12 cellular contexts compared by ENCODE assay signal in genomic region chr6:139164001-139164400, GRCh38. TPM values are rescaled to one million over a fixed set of nuclear protein-coding genes. Genes with fewer than 3 reads are reported as not detected.
A peak's percentile ranks its signal among the peaks of the same experiment; 100 is the strongest.
DNase-seq lines count a peak whose midpoint lies in the region; ATAC-seq, FAIRE-seq and TF ChIP-seq lines count a peak whose summit lies in the region.
"Had no signal": no experiment of that assay in that cellular context is flagged by ENCODE, and none has a peak within 500 bp of the region (broad histone marks: within the 10 kb centered on the region; RNA-seq: fewer than 3 reads in every experiment).

No MANE protein-coding gene starts in this region.

- H3K4me3 Mint-ChIP-seq in activated T-helper 2 cell treated with anti-CD3 and anti-CD28 coated beads, Interferon-gamma antibody, Interleukin-2, Interleukin-4, amounts not matched to agents 10 μg/mL and 5 μg/mL and 100 μg/mL, durations not matched to agents 14 hours and 24 hours and 36 hours (ENCODE audit: low read depth) = no peak overlapping the region

- H3K27ac ChIP-seq in mesendoderm (ENCODE audit: low read depth, low read length) = no peak overlapping the region
- no peak overlapping the region for H3K27ac ChIP-seq in pancreas
- H3K27ac ChIP-seq: SJSA1 had no signal

- ATAC-seq in pancreas = no peak

- peaks cover 64% of the 10 kb centered on the region for H3K4me1 Mint-ChIP-seq in activated T-helper 2 cell treated with anti-CD3 and anti-CD28 coated beads, Interferon-gamma antibody, Interleukin-2, Interleukin-4, amounts not matched to agents 10 μg/mL and 5 μg/mL and 100 μg/mL, durations not matched to agents 14 hours and 24 hours and 36 hours (ENCODE audit: low read depth)

- H3K9me3 ChIP-seq in BE2C (no peaks in the 10 kb centered on the region), pancreas (no peaks in the 10 kb centered on the region)
- H3K9me3 ChIP-seq: SJSA1 had no signal

- H3K27me3 Mint-ChIP-seq in activated T-helper 2 cell treated with anti-CD3 and anti-CD28 coated beads, Interferon-gamma antibody, Interleukin-2, Interleukin-4, amounts not matched to agents 10 μg/mL and 5 μg/mL and 100 μg/mL, durations not matched to agents 14 hours and 24 hours and 36 hours (ENCODE audit: low read depth) = no peaks in the 10 kb centered on the region

- peaks cover 5% of the 10 kb centered on the region for H3K79me1 ChIP-seq in mesendoderm (ENCODE audit: low read length)

- H4K5ac ChIP-seq in mesendoderm (ENCODE audit: low read length) = no peak overlapping the region

- no peak overlapping the region for H3K56ac ChIP-seq in mesendoderm (ENCODE audit: low read length)

- H3K79me2 ChIP-seq in mesendoderm (ENCODE audit: control insufficient read depth, insufficient read depth, low read length) = peaks cover 3% of the 10 kb centered on the region

- no peak overlapping the region for H2BK120ac ChIP-seq in mesendoderm (ENCODE audit: low read depth, low read length)

- DNase-seq in BE2C (no peak), mesendoderm (peak; percentile 35), urothelium cell line (ENCODE audit: low spot score) (no peak), pancreas (no peak), LoVo (ENCODE audit: low spot score) (no peak), amygdala (lab: John Stamatoyannopoulos, UW) (no peak)
- DNase-seq in Jurkat, Clone E6-1 (ENCODE audit: low read depth, low spot score) = peak; percentile 25
- DNase-seq in activated T-helper 2 cell treated with anti-CD3 and anti-CD28 coated beads, Interferon-gamma antibody, Interleukin-2, Interleukin-4, amounts not matched to agents 10 μg/mL and 5 μg/mL and 100 μg/mL, durations not matched to agents 14 hours and 24 hours and 36 hours (ENCODE audit: low spot score) = no peak
- DNase-seq: activated CD8-positive, alpha-beta memory T cell treated with anti-CD3 and anti-CD28 coated beads, Interleukin-2, amount 50 U/mL, for 4 hours had no signal

- no peak overlapping the region for H4K8ac ChIP-seq in mesendoderm (ENCODE audit: low read depth, low read length)

- H3K27me3 ChIP-seq in BE2C (no peaks in the 10 kb centered on the region), mesendoderm (ENCODE audit: insufficient read depth, low read length, poor library complexity) (no peaks in the 10 kb centered on the region), pancreas (no peaks in the 10 kb centered on the region)
- H3K27me3 ChIP-seq: SJSA1 had no signal

- no peak overlapping the region for H3K9ac ChIP-seq in mesendoderm (ENCODE audit: low read length)

- TF ChIP-seq CTCF in BE2C (IDR thresholded peaks at IDR 0.05; ENCODE audit: low read depth, low read length) = 0 out of 2 replicates have a peak, but pooled peaks have one; percentile 5
- TF ChIP-seq CTCF in pancreas (IDR thresholded peaks at IDR 0.05) = no peak

- H2AK5ac ChIP-seq in mesendoderm (ENCODE audit: low read length) = no peak overlapping the region

- no peaks in the 10 kb centered on the region for H3K36me3 ChIP-seq in BE2C
- no peaks in the 10 kb centered on the region for H3K36me3 ChIP-seq in mesendoderm (ENCODE audit: control insufficient read depth, insufficient read depth, low read length)
- H3K36me3 ChIP-seq in pancreas = peaks cover 0 to 12% (median 8%) of the 10 kb centered on the region in 3 donors

- peaks cover 44% of the 10 kb centered on the region for H3K36me3 Mint-ChIP-seq in activated T-helper 2 cell treated with anti-CD3 and anti-CD28 coated beads, Interferon-gamma antibody, Interleukin-2, Interleukin-4, amounts not matched to agents 10 μg/mL and 5 μg/mL and 100 μg/mL, durations not matched to agents 14 hours and 24 hours and 36 hours (ENCODE audit: low read depth)

- no CpG with 5 or more reads among the region's 3 CpGs for WGBS in mesendoderm (ENCODE audit: extremely low coverage, insufficient coverage, low lambda C conversion rate)
- 85 to 87% methylated on average over 3 of the region's 3 CpGs for WGBS in pancreas, 2 donors

- no peak overlapping the region for H3K4me2 ChIP-seq in mesendoderm (ENCODE audit: low read length)

- no peak overlapping the region for H3K4ac ChIP-seq in mesendoderm (ENCODE audit: low read depth, low read length)

- H2BK15ac ChIP-seq in mesendoderm (replicated peaks; ENCODE audit: low read depth) = no peak overlapping the region

- peak overlapping the region; percentile 74 for H3K27ac Mint-ChIP-seq in activated T-helper 2 cell treated with anti-CD3 and anti-CD28 coated beads, Interferon-gamma antibody, Interleukin-2, Interleukin-4, amounts not matched to agents 10 μg/mL and 5 μg/mL and 100 μg/mL, durations not matched to agents 14 hours and 24 hours and 36 hours

- H3K23ac ChIP-seq in mesendoderm (ENCODE audit: low read length) = no peak overlapping the region

- H3K4me3 ChIP-seq in BE2C (ENCODE audit: low read depth, low read length) (no peak overlapping the region), mesendoderm (ENCODE audit: low read length) (no peak overlapping the region), pancreas (no peak overlapping the region)
- H3K4me3 ChIP-seq in Jurkat, Clone E6-1 (ENCODE audit: low read length) = no peak overlapping the region
- H3K4me3 ChIP-seq: lung, SJSA1 had no signal

- no peak for FAIRE-seq in urothelium cell line (lab: Jason Lieb, UNC)
- FAIRE-seq in pancreas (lab: Jason Lieb, UNC) = no peak
- FAIRE-seq: colon had no signal

- H2BK5ac ChIP-seq in mesendoderm (ENCODE audit: low read length) = no peak overlapping the region

- H3K18ac ChIP-seq in mesendoderm (ENCODE audit: low read length) = no peak overlapping the region

- no peaks in the 10 kb centered on the region for H3K9me3 Mint-ChIP-seq in activated T-helper 2 cell treated with anti-CD3 and anti-CD28 coated beads, Interferon-gamma antibody, Interleukin-2, Interleukin-4, amounts not matched to agents 10 μg/mL and 5 μg/mL and 100 μg/mL, durations not matched to agents 14 hours and 24 hours and 36 hours

- no peaks in the 10 kb centered on the region for H3K4me1 ChIP-seq in BE2C
- no peaks in the 10 kb centered on the region for H3K4me1 ChIP-seq in mesendoderm (ENCODE audit: control insufficient read depth, low read depth, low read length)
- H3K4me1 ChIP-seq in pancreas = peaks cover 0 to 8% (median 0%) of the 10 kb centered on the region in 3 donors

- intact Hi-C loops in activated T-helper 2 cell treated with anti-CD3 and anti-CD28 coated beads, Interferon-gamma antibody, Interleukin-2, Interleukin-4, amounts not matched to agents 10 μg/mL and 5 μg/mL and 100 μg/mL, durations not matched to agents 14 hours and 24 hours and 36 hours (cut with micrococcal nuclease) = loop anchor here (5.0 kb wide), 3 partner anchors 177 to 347 kb away; partner anchors contain the start of gene REPS1
- intact Hi-C loops in pancreas (cut with DNase I) = no loop called here

RNA-seq across cellular contexts. Expression of gene HECA, which starts 29.1 kb away (rescaled TPM):
- polyA plus RNA-seq in BE2C (2012; ENCODE audit: insufficient read depth, insufficient read length, low read depth) = not detected
- 5.1 TPM for polyA plus RNA-seq in Jurkat, Clone E6-1 (2012; ENCODE audit: insufficient read depth, insufficient read length)
- 33.6 and 36.9 TPM in 2 replicates for total RNA-seq in activated T-helper 2 cell treated with anti-CD3 and anti-CD28 coated beads, Interferon-gamma antibody, Interleukin-2, Interleukin-4, amounts not matched to agents 10 μg/mL and 5 μg/mL and 100 μg/mL, durations not matched to agents 14 hours and 24 hours and 36 hours
- 3.0 TPM for polyA plus RNA-seq in mesendoderm (2013, experiment 1 of 2)
- polyA plus RNA-seq in mesendoderm (2013, experiment 2 of 2) = 3.0 TPM
- total RNA-seq in pancreas = 10 to 100 TPM in 2 of 6 donors, 1 to 10 TPM in 4; 6.6 to 16.3 (median 7.6) TPM
- polyA plus RNA-seq in pancreas = 1 to 10 TPM; 3.2 to 4.3 TPM

Comparison
In these comparisons a context has a peak if more than half of its experiments do, and no peak if none do; other contexts are left out.
1. DNase-seq: peak in Jurkat, Clone E6-1 (single experiment) and mesendoderm (single experiment); none in BE2C (single experiment), activated T-helper 2 cell treated with anti-CD3 and anti-CD28 coated beads, Interferon-gamma antibody, Interleukin-2, Interleukin-4, amounts not matched to agents 10 μg/mL and 5 μg/mL and 100 μg/mL, durations not matched to agents 14 hours and 24 hours and 36 hours (single experiment), urothelium cell line (single experiment), pancreas (0 of 6), LoVo (single experiment) and amygdala (0 of 56).